1 cellular context compared by ENCODE assay signal in the genomic region with DNA sequence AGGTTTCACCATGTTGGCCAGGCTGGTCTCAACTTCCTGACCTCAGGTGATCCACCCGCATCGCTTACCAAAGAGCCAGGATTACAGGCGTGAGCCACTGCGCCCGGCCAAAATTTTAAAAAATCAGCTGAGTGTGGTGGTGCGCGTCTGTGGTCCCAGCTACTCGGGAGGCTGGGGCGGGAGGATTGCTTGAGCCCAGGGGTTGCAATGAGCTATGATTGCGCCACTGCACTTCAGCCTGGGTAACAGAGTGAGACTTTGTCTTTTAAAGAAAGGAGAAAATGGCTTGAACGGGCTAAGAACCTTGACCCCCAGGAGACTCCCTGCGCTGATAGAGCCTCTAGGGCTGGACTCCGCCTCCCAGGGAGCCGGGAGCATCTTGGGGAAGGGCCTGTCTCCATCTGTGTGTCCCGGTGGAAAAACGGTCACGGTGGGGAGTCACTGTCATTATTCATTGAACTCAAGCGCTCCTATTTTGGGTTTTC.
TF ChIP-seq lines count a peak whose summit lies in the region.

No MANE protein-coding gene starts in this region.

TF ChIP-seq in H1, 55 proteins besides CTCF, POLR2A, EP300 and RAD21:
- TF ChIP-seq CREB1 (IDR thresholded peaks at IDR 0.05), result no peak
- TF ChIP-seq ASH2L (IDR thresholded peaks at IDR 0.05; ENCODE audit: low read length), result no peak
- no peak for TF ChIP-seq TAF7 (optimal IDR thresholded peaks at IDR 0.05; ENCODE audit: borderline replicate concordance, low read depth, low read length)
- TF ChIP-seq, protein P1, sequence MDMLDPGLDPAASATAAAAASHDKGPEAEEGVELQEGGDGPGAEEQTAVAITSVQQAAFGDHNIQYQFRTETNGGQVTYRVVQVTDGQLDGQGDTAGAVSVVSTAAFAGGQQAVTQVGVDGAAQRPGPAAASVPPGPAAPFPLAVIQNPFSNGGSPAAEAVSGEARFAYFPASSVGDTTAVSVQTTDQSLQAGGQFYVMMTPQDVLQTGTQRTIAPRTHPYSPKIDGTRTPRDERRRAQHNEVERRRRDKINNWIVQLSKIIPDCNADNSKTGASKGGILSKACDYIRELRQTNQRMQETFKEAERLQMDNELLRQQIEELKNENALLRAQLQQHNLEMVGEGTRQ (IDR thresholded peaks at IDR 0.05; ENCODE audit: low read length), result no peak
- TF ChIP-seq KDM1A (IDR thresholded peaks at IDR 0.05; ENCODE audit: borderline replicate concordance, low read length), result no peak
- no peak for TF ChIP-seq RBBP5 (IDR thresholded peaks at IDR 0.05; ENCODE audit: borderline replicate concordance, low read depth, low read length)
- TF ChIP-seq SRF (IDR thresholded peaks at IDR 0.05; ENCODE audit: low read depth, low read length), result no peak
- TF ChIP-seq CHD1 (IDR thresholded peaks at IDR 0.05; ENCODE audit: low read depth, low read length), result no peak
- no peak for TF ChIP-seq JUN (IDR thresholded peaks at IDR 0.05; ENCODE audit: low read depth, low read length)
- TF ChIP-seq POLR2AphosphoS5 (IDR thresholded peaks at IDR 0.05; ENCODE audit: low read depth, low read length), result no peak
- no peak for TF ChIP-seq TCF12 (IDR thresholded peaks at IDR 0.05; ENCODE audit: low read depth, low read length)
- TF ChIP-seq NRF1 (IDR thresholded peaks at IDR 0.05; ENCODE audit: low read depth, low read length), result no peak
- no peak for TF ChIP-seq POU5F1 (IDR thresholded peaks at IDR 0.05; ENCODE audit: low read depth, low read length)
- TF ChIP-seq NANOG (IDR thresholded peaks at IDR 0.05; ENCODE audit: insufficient read depth, low read depth, low read length, poor library complexity, severe bottlenecking), result no peak
- TF ChIP-seq GABPA (IDR thresholded peaks at IDR 0.05; ENCODE audit: borderline replicate concordance, insufficient read depth, low read length), result no peak
- no peak for TF ChIP-seq BACH1 (IDR thresholded peaks at IDR 0.05; ENCODE audit: low read length)
- TF ChIP-seq, protein P2, sequence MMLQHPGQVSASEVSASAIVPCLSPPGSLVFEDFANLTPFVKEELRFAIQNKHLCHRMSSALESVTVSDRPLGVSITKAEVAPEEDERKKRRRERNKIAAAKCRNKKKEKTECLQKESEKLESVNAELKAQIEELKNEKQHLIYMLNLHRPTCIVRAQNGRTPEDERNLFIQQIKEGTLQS (IDR thresholded peaks at IDR 0.05; ENCODE audit: insufficient read depth, low read depth, low read length), result no peak
- TF ChIP-seq RNF2 (IDR thresholded peaks at IDR 0.05; ENCODE audit: borderline replicate concordance, low read depth, low read length, missing control alignments, poor library complexity, severe bottlenecking), result no peak
- no peak for TF ChIP-seq CTBP2 (IDR thresholded peaks at IDR 0.05; ENCODE audit: borderline replicate concordance, insufficient read depth, insufficient read length, low read length)
- TF ChIP-seq SAP30 (IDR thresholded peaks at IDR 0.05; ENCODE audit: insufficient read depth, insufficient replicate concordance, low read length), result no peak
